8 cellular contexts compared by ENCODE assay signal in genomic region chr6:28489366-28490190, GRCh38. TPM values are rescaled to one million over a fixed set of nuclear protein-coding genes. Genes with fewer than 3 reads are reported as not detected.
A peak's percentile ranks its signal among the peaks of the same experiment; 100 is the strongest.
DNase-seq lines count a peak whose midpoint lies in the region; ATAC-seq and TF ChIP-seq lines count a peak whose summit lies in the region.

No MANE protein-coding gene starts in this region.

- H3K4me3 ChIP-seq in GM12865 (ENCODE audit: low read depth, low read length) (peak overlapping the region; percentile 83), astrocyte of the spinal cord (ENCODE audit: low read depth, low read length) (peak overlapping the region; percentile 68)

- peak; percentile 75 for ATAC-seq in HG02885 (IDR thresholded peaks at IDR 0.05; ENCODE audit: poor library complexity, unreplicated experiment)

- TF ChIP-seq CTCF in GM12865 (IDR thresholded peaks at IDR 0.05; ENCODE audit: insufficient read depth, low read depth, low read length, missing control alignments), result no peak
- TF ChIP-seq CTCF in astrocyte of the spinal cord (IDR thresholded peaks at IDR 0.05; ENCODE audit: low read depth, low read length), result no peak

- in situ Hi-C loops in astrocyte of the spinal cord (cut with HindIII; ENCODE audit: low sequenced_read_pairs), result no loop called here

- DNase-seq in GM12865 (ENCODE audit: low read depth), result peak; percentile 93
- peak; percentile 55 for DNase-seq in RPMI7951 (ENCODE audit: low read depth)
- peak; percentile 83 for DNase-seq in astrocyte of the spinal cord (ENCODE audit: low read depth, low spot score)
- DNase-seq in iPS-NIHi11 (ENCODE audit: low spot score), result peak; percentile 81
- DNase-seq in stimulated activated CD4-positive, alpha-beta T cell treated with anti-CD3 and anti-CD28 coated beads, Interleukin-12 subunit alpha, Interleukin-12 subunit beta, amount 100 ng/mL, for 4 hours, result peak; percentile 34
- no peak for DNase-seq in NCI-H2029 treated with DMSO at 0.1 percent for 48 hours (lab: John Stamatoyannopoulos, UW)
- DNase-seq in epidermal melanocyte (ENCODE audit: insufficient read length, low spot score), result no peak

RNA-seq across cellular contexts. Expression of gene GPX6, which starts 26.0 kb away (rescaled TPM):
- total RNA-seq in RPMI7951 (2014; rRNA removed; shearing (Covaris generic)), result not detected in 2 replicates

RNA-seq across cellular contexts. Expression of gene GPX5, which starts 36.1 kb away (rescaled TPM):
- total RNA-seq in RPMI7951 (2014; rRNA removed; shearing (Covaris generic)), result not detected in 2 replicates

RNA-seq across cellular contexts. Expression of gene ZSCAN23, which starts 46.3 kb away (rescaled TPM):
- 4.0 and 8.4 TPM in 2 replicates for total RNA-seq in RPMI7951 (2014; rRNA removed; shearing (Covaris generic))

Comparison
In these comparisons a context has a peak if more than half of its experiments do, and no peak if none do; other contexts are left out.
1. DNase-seq: peak in GM12865 (single experiment), RPMI7951 (single experiment), astrocyte of the spinal cord (single experiment), iPS-NIHi11 (single experiment) and stimulated activated CD4-positive, alpha-beta T cell treated with anti-CD3 and anti-CD28 coated beads, Interleukin-12 subunit alpha, Interleukin-12 subunit beta, amount 100 ng/mL, for 4 hours (single experiment); none in NCI-H2029 treated with DMSO at 0.1 percent for 48 hours (single experiment) and epidermal melanocyte (single experiment).